22 cellular contexts compared by ENCODE assay signal in the genomic region with DNA sequence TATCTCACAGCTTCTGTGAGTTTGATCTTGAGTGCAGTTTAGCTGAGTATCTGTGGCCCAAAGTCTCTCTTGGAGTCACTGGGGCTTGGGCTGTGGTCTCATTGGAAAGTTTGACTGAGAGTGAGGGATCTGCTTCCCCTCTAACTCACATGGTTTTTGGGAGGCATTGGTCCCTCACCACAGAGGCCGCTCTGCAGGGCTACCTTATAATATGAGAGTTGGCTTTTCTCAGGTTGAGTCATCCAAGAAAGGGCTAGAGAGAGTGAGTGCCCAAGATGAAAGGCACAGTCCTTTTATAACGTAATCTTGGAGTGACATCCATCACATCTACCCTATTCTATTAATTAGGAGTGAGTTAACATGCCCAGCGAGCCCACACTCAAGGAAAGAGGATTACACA.
A peak's percentile ranks its signal among the peaks of the same experiment; 100 is the strongest.
DNase-seq lines count a peak whose midpoint lies in the region; ATAC-seq and TF ChIP-seq lines count a peak whose summit lies in the region.
"Had no signal": no experiment of that assay in that cellular context is flagged by ENCODE, and none has a peak within 500 bp of the region (broad histone marks: within the 10 kb centered on the region; RNA-seq: fewer than 3 reads in every experiment).

No MANE protein-coding gene starts in this region.

- H3K9me3 ChIP-seq in heart left ventricle, result peaks cover 0 to 20% (median 2%) of the 10 kb centered on the region in 12 donors
- H3K9me3 ChIP-seq: A549, Caco-2 had no signal

- no peak overlapping the region for H3K4me3 ChIP-seq in heart left ventricle
- H3K4me3 ChIP-seq: A549; BLaER1 treated with 17β-estradiol and CSF1 and Interleukin-3, amounts not matched to agents 10 nM and 100 nM had no signal

- H3K9me3 Mint-ChIP-seq in activated CD4-positive, alpha-beta T cell treated with anti-CD3 and anti-CD28 coated beads, Interleukin-2, amount 10 ng/mL, durations not matched to agents 24 days and 14 days, result peaks cover 28% of the 10 kb centered on the region
- peaks cover 9% of the 10 kb centered on the region for H3K9me3 Mint-ChIP-seq in activated T-helper 17 cell treated with anti-CD3 and anti-CD28 coated beads, Interleukin-2, amount 50 U/mL, for 72 hours
- H3K9me3 Mint-ChIP-seq in stimulated activated naive B cell treated with anti-CD40 and anti-IgM and Interleukin-4, amounts not matched to agents 10 μg/mL and 1 μg/mL and 100 μg/mL, for 72 hours, result peaks cover 20 to 23% of the 10 kb centered on the region in 2 donors
- H3K9me3 Mint-ChIP-seq in stimulated activated naive CD8-positive, alpha-beta T cell treated with anti-CD3 and anti-CD28 coated beads, Interleukin-15, amount 100 ng/mL, for 72 hours, result peaks cover 30% of the 10 kb centered on the region in 2 donors
- peaks cover 16% of the 10 kb centered on the region for H3K9me3 Mint-ChIP-seq in Calu3 (ENCODE audit: low read depth, unreplicated experiment)

- CTCF ChIA-PET in Calu3 (lab: Charles Lee), result no interaction called here

- no peak for TF ChIP-seq CTCF in Calu3 (IDR thresholded peaks at IDR 0.05; ENCODE audit: unreplicated experiment)
- no peak for TF ChIP-seq CTCF in heart left ventricle (IDR thresholded peaks at IDR 0.05)

- ATAC-seq in activated T-helper 17 cell treated with anti-CD3 and anti-CD28 coated beads, Interleukin-2, amount 50 U/mL, for 72 hours (replicated peaks), result peak; percentile 46
- ATAC-seq in stimulated activated naive B cell treated with anti-CD40 and anti-IgM and Interleukin-4, amounts not matched to agents 10 μg/mL and 1 μg/mL and 100 μg/mL, for 72 hours (replicated peaks), result peak; percentile 55 to 61
- peak; percentile 26 for ATAC-seq in stimulated activated naive CD8-positive, alpha-beta T cell treated with anti-CD3 and anti-CD28 coated beads, Interleukin-15, amount 100 ng/mL, for 72 hours
- ATAC-seq in heart left ventricle, result no peak
- no peak for ATAC-seq in GM19324 (IDR thresholded peaks at IDR 0.05; ENCODE audit: low FRiP score, unreplicated experiment)
- ATAC-seq: A549; CD8-positive, alpha-beta T cell had no signal

- no peak overlapping the region for H3K4me3 Mint-ChIP-seq in activated CD4-positive, alpha-beta T cell treated with anti-CD3 and anti-CD28 coated beads, Interleukin-2, amount 10 ng/mL, durations not matched to agents 24 days and 14 days
- no peak overlapping the region for H3K4me3 Mint-ChIP-seq in activated T-helper 17 cell treated with anti-CD3 and anti-CD28 coated beads, Interleukin-2, amount 50 U/mL, for 72 hours
- H3K4me3 Mint-ChIP-seq in stimulated activated naive B cell treated with anti-CD40 and anti-IgM and Interleukin-4, amounts not matched to agents 10 μg/mL and 1 μg/mL and 100 μg/mL, for 72 hours, result no peak overlapping the region
- no peak overlapping the region for H3K4me3 Mint-ChIP-seq in stimulated activated naive CD8-positive, alpha-beta T cell treated with anti-CD3 and anti-CD28 coated beads, Interleukin-15, amount 100 ng/mL, for 72 hours
- H3K4me3 Mint-ChIP-seq in Calu3 (ENCODE audit: low read depth, unreplicated experiment), result no peak overlapping the region
- H3K4me3 Mint-ChIP-seq: B cell; CD4-positive, alpha-beta T cell; CD8-positive, alpha-beta T cell had no signal

- BruUV-seq in Calu3 (replicated peaks; lab: Mats Ljungman, UMichigan), result no TSS peak

- no peak for TF ChIP-seq POLR2A in heart left ventricle (IDR thresholded peaks at IDR 0.05)

- no peak overlapping the region for H3K27ac ChIP-seq in heart left ventricle
- H3K27ac ChIP-seq: 22Rv1; A549; BLaER1 treated with 17β-estradiol and CSF1 and Interleukin-3, amounts not matched to agents 10 nM and 100 nM; C4-2B had no signal

- no peaks in the 10 kb centered on the region for H3K36me3 ChIP-seq in heart left ventricle
- H3K36me3 ChIP-seq: BLaER1 treated with 17β-estradiol and CSF1 and Interleukin-3, amounts not matched to agents 10 nM and 100 nM had no signal

- H3K27me3 ChIP-seq in heart left ventricle, result no peaks in the 10 kb centered on the region
- H3K27me3 ChIP-seq: BLaER1 treated with 17β-estradiol and CSF1 and Interleukin-3, amounts not matched to agents 10 nM and 100 nM had no signal

- H3K27me3 Mint-ChIP-seq in activated CD4-positive, alpha-beta T cell treated with anti-CD3 and anti-CD28 coated beads, Interleukin-2, amount 10 ng/mL, durations not matched to agents 24 days and 14 days, result no peaks in the 10 kb centered on the region
- H3K27me3 Mint-ChIP-seq in activated T-helper 17 cell treated with anti-CD3 and anti-CD28 coated beads, Interleukin-2, amount 50 U/mL, for 72 hours, result no peaks in the 10 kb centered on the region
- peaks cover 9 to 14% of the 10 kb centered on the region in 2 donors for H3K27me3 Mint-ChIP-seq in stimulated activated naive B cell treated with anti-CD40 and anti-IgM and Interleukin-4, amounts not matched to agents 10 μg/mL and 1 μg/mL and 100 μg/mL, for 72 hours
- peaks cover 8% of the 10 kb centered on the region for H3K27me3 Mint-ChIP-seq in stimulated activated naive CD8-positive, alpha-beta T cell treated with anti-CD3 and anti-CD28 coated beads, Interleukin-15, amount 100 ng/mL, for 72 hours
- no peaks in the 10 kb centered on the region for H3K27me3 Mint-ChIP-seq in Calu3 (ENCODE audit: unreplicated experiment)
- H3K27me3 Mint-ChIP-seq: CD4-positive, alpha-beta T cell had no signal

- H3K36me3 Mint-ChIP-seq in activated CD4-positive, alpha-beta T cell treated with anti-CD3 and anti-CD28 coated beads, Interleukin-2, amount 10 ng/mL, durations not matched to agents 24 days and 14 days (ENCODE audit: low read depth), result peaks cover 2% of the 10 kb centered on the region
- no peaks in the 10 kb centered on the region for H3K36me3 Mint-ChIP-seq in activated T-helper 17 cell treated with anti-CD3 and anti-CD28 coated beads, Interleukin-2, amount 50 U/mL, for 72 hours (ENCODE audit: low read depth)
- H3K36me3 Mint-ChIP-seq in stimulated activated naive B cell treated with anti-CD40 and anti-IgM and Interleukin-4, amounts not matched to agents 10 μg/mL and 1 μg/mL and 100 μg/mL, for 72 hours, result peaks cover 10 to 25% of the 10 kb centered on the region in 2 donors
- H3K36me3 Mint-ChIP-seq in Calu3 (ENCODE audit: insufficient read depth, unreplicated experiment), result no peaks in the 10 kb centered on the region
- H3K36me3 Mint-ChIP-seq: CD8-positive, alpha-beta T cell had no signal

- H3K4me1 ChIP-seq in heart left ventricle, result peaks cover 0 to 4% (median 0%) of the 10 kb centered on the region in 12 donors
- H3K4me1 ChIP-seq: A549; BLaER1 treated with 17β-estradiol and CSF1 and Interleukin-3, amounts not matched to agents 10 nM and 100 nM; Caco-2 had no signal

- DNase-seq in activated CD4-positive, alpha-beta T cell treated with anti-CD3 and anti-CD28 coated beads, Interleukin-2, amount 10 ng/mL, durations not matched to agents 24 days and 14 days, result peak; percentile 41
- no peak for DNase-seq in activated CD4-positive, alpha-beta T cell treated with anti-CD3 and anti-CD28 coated beads, Interleukin-2, amount 50 U/mL, for 4 hours
- DNase-seq in stimulated activated naive B cell treated with anti-CD40 and anti-IgM and Interleukin-4, amounts not matched to agents 10 μg/mL and 1 μg/mL and 100 μg/mL, for 72 hours, result no peak
- DNase-seq in stimulated activated naive CD8-positive, alpha-beta T cell treated with anti-CD3 and anti-CD28 coated beads, Interleukin-15, amount 100 ng/mL, for 72 hours, result no peak
- no peak for DNase-seq in Calu3
- no peak for DNase-seq in heart left ventricle
- DNase-seq: AML-193; Caco-2; CD4-positive, alpha-beta T cell; CD8-positive, alpha-beta T cell; DMS 273 treated with DMSO at 0.1 percent for 48 hours; DMS153; DMS53; DMS79 treated with DMSO at 0.1 percent for 48 hours; GF-D8 had no signal

- no peaks in the 10 kb centered on the region for H3K4me1 Mint-ChIP-seq in activated CD4-positive, alpha-beta T cell treated with anti-CD3 and anti-CD28 coated beads, Interleukin-2, amount 10 ng/mL, durations not matched to agents 24 days and 14 days
- H3K4me1 Mint-ChIP-seq in activated T-helper 17 cell treated with anti-CD3 and anti-CD28 coated beads, Interleukin-2, amount 50 U/mL, for 72 hours, result no peaks in the 10 kb centered on the region
- H3K4me1 Mint-ChIP-seq in stimulated activated naive B cell treated with anti-CD40 and anti-IgM and Interleukin-4, amounts not matched to agents 10 μg/mL and 1 μg/mL and 100 μg/mL, for 72 hours, result no peaks in the 10 kb centered on the region
- H3K4me1 Mint-ChIP-seq in stimulated activated naive CD8-positive, alpha-beta T cell treated with anti-CD3 and anti-CD28 coated beads, Interleukin-15, amount 100 ng/mL, for 72 hours, result no peaks in the 10 kb centered on the region
- no peaks in the 10 kb centered on the region for H3K4me1 Mint-ChIP-seq in Calu3 (ENCODE audit: low read depth, unreplicated experiment)
- H3K4me1 Mint-ChIP-seq: B cell had no signal

- no peak overlapping the region for H3K27ac Mint-ChIP-seq in activated CD4-positive, alpha-beta T cell treated with anti-CD3 and anti-CD28 coated beads, Interleukin-2, amount 10 ng/mL, durations not matched to agents 24 days and 14 days
- H3K27ac Mint-ChIP-seq in activated T-helper 17 cell treated with anti-CD3 and anti-CD28 coated beads, Interleukin-2, amount 50 U/mL, for 72 hours, result no peak overlapping the region
- H3K27ac Mint-ChIP-seq in stimulated activated naive B cell treated with anti-CD40 and anti-IgM and Interleukin-4, amounts not matched to agents 10 μg/mL and 1 μg/mL and 100 μg/mL, for 72 hours, result no peak overlapping the region
- no peak overlapping the region for H3K27ac Mint-ChIP-seq in stimulated activated naive CD8-positive, alpha-beta T cell treated with anti-CD3 and anti-CD28 coated beads, Interleukin-15, amount 100 ng/mL, for 72 hours
- no peak overlapping the region for H3K27ac Mint-ChIP-seq in Calu3 (ENCODE audit: unreplicated experiment)
- H3K27ac Mint-ChIP-seq: B cell; CD4-positive, alpha-beta T cell; CD8-positive, alpha-beta T cell had no signal

- 77 to 89% (median 86%) methylated on average over 3 of the region's 3 CpGs for WGBS in heart left ventricle, 4 donors

- intact Hi-C loops in activated CD4-positive, alpha-beta T cell treated with anti-CD3 and anti-CD28 coated beads, Interleukin-2, amount 10 ng/mL, durations not matched to agents 24 days and 14 days (cut with micrococcal nuclease), result no loop called here
- intact Hi-C loops in Calu3 (cut with micrococcal nuclease; ENCODE audit: unreplicated experiment), result no loop called here
- intact Hi-C loops in heart left ventricle (cut with DNase I), result no loop called here

Comparison
In these comparisons a context has a peak if more than half of its experiments do, and no peak if none do; other contexts are left out.
1. ATAC-seq: peak in activated T-helper 17 cell treated with anti-CD3 and anti-CD28 coated beads, Interleukin-2, amount 50 U/mL, for 72 hours (single experiment), stimulated activated naive B cell treated with anti-CD40 and anti-IgM and Interleukin-4, amounts not matched to agents 10 μg/mL and 1 μg/mL and 100 μg/mL, for 72 hours (2 of 2) and stimulated activated naive CD8-positive, alpha-beta T cell treated with anti-CD3 and anti-CD28 coated beads, Interleukin-15, amount 100 ng/mL, for 72 hours (single experiment); none in heart left ventricle (0 of 4) and GM19324 (single experiment).